In the genomic region with DNA sequence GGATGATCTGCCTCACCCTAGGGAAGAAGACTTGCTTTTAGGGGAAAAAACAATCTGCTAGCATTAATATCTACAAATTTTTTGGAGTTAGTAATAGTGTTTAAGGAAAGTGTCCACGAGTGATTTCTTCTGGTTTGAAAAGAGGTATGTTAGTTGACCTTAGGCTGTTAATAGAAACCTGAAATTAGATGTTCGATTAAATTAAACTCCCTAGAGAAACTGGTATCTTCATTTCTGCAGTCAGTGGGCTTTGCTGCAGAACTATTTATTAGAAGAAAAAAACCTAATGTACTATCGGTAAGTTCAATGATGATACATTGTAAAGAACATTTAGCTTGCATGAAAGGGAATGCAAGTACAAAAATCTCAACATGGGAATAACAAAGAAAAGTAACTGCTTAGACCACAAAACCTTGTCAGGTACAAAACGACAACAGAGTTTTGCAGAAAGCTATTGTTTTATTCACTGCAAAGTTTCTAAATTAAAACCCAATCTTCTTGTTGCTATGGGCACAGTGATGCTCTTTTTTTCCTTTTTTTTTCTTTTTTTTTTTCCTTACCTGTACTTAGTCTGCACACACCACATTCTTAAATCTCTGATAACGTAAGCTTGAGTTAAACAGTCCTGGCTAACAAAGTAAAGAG, we compare ENCODE assay signal across 8 cellular contexts. TPM values are rescaled to one million over a fixed set of nuclear protein-coding genes. Genes with fewer than 3 reads are reported as not detected.
DNase-seq lines count a peak whose midpoint lies in the region; TF ChIP-seq lines count a peak whose summit lies in the region.

No MANE protein-coding gene starts in this region.

- WGBS in H9 (ENCODE audit: extremely low coverage, insufficient read length, low lambda C conversion rate) = no CpG with 5 or more reads among the region's 5 CpGs

- H3K36me3 ChIP-seq in skeletal muscle tissue (ENCODE audit: control insufficient read depth in 3 of 3, insufficient read depth in 3 of 3, low read length in 3 of 3) = no peaks in the 10 kb centered on the region

- peaks cover 54 to 63% of the 10 kb centered on the region in 2 experiments for H3K4me1 Mint-ChIP-seq in H9
- peaks cover 62% of the 10 kb centered on the region for H3K4me1 Mint-ChIP-seq in activated CD4-positive, alpha-beta memory T cell treated with anti-CD3 and anti-CD28 coated beads, Interleukin-2, amount 10 ng/mL, durations not matched to agents 7 days and 5 days
- H3K4me1 Mint-ChIP-seq in glutamatergic neuron (ENCODE audit: low read depth, unreplicated experiment) = peaks cover 29% of the 10 kb centered on the region

- no peak overlapping the region for H2BK15ac ChIP-seq in H9 (ENCODE audit: low read depth, low read length)

- TF ChIP-seq CTCF in H9 (conservative IDR thresholded peaks at IDR 0.05) (no peak), glutamatergic neuron (IDR thresholded peaks at IDR 0.05; ENCODE audit: partially characterized antibody, unreplicated experiment) (no peak)

- no peak overlapping the region for H3K14ac ChIP-seq in H9 (ENCODE audit: insufficient read depth, low read length)

- H3K4ac ChIP-seq in H9 (ENCODE audit: low read depth, low read length) = no peak overlapping the region

- H3K9me3 ChIP-seq in H9 (ENCODE audit: control insufficient read depth, low read depth, low read length) (no peaks in the 10 kb centered on the region), skeletal muscle tissue (ENCODE audit: control insufficient read depth in 3 of 3, low read length in 3 of 3) (no peaks in the 10 kb centered on the region)

- H3K27ac ChIP-seq in H9 (ENCODE audit: insufficient read length, low read depth, low read length) = no peak overlapping the region
- H3K27ac ChIP-seq in skeletal muscle tissue (ENCODE audit: low read depth, low read length) = peak overlapping the region; percentile 94

- H3K4me3 ChIP-seq in skeletal muscle tissue (ENCODE audit: low read length in 3 of 3) = peak overlapping the region; percentile 37 to 78 (median 72)

- no peak for DNase-seq in H9
- no peak for DNase-seq in activated CD4-positive, alpha-beta memory T cell treated with anti-CD3 and anti-CD28 coated beads, Interleukin-2, amount 10 ng/mL, durations not matched to agents 7 days and 5 days
- DNase-seq in glutamatergic neuron = no peak
- DNase-seq in SHP77 treated with DMSO at 0.1 percent for 48 hours (lab: John Stamatoyannopoulos, UW) = no peak
- no peak for DNase-seq in SK-N-DZ (ENCODE audit: low spot score)
- no peak for DNase-seq in activated effector memory CD4-positive, alpha-beta T cell treated with anti-CD3 and anti-CD28 coated beads, Interleukin-2, amount 50 U/mL, for 16 hours
- DNase-seq in DMS114 treated with DMSO at 0.1 percent for 48 hours (lab: John Stamatoyannopoulos, UW; ENCODE audit: unreplicated experiment) = no peak

- no peak overlapping the region for H2BK20ac ChIP-seq in H9 (ENCODE audit: low read depth, low read length, poor library complexity, severe bottlenecking)

- no peak overlapping the region for H2AK5ac ChIP-seq in H9 (ENCODE audit: insufficient read length, low read length)

- H3K9ac ChIP-seq in H9 (ENCODE audit: extremely low read depth, insufficient read length, low read length) (peak overlapping the region; percentile 35), skeletal muscle tissue (ENCODE audit: low read depth in 1 of 3, low read length in 3 of 3) (peak overlapping the region; percentile 28 to 83 (median 71))

- no peak overlapping the region for H3T11ph ChIP-seq in H9 (ENCODE audit: low read length)

- H3K79me1 ChIP-seq in H9 (ENCODE audit: insufficient read depth, low read depth, low read length, poor library complexity, severe bottlenecking) = no peaks in the 10 kb centered on the region

- no peak overlapping the region for H3K23ac ChIP-seq in H9 (ENCODE audit: insufficient read length, low read depth, low read length)

- peak overlapping the region; percentile 22 for H3K4me2 ChIP-seq in H9 (ENCODE audit: insufficient read depth, insufficient read length, low read length)

- H3K27me3 Mint-ChIP-seq in H9 (ENCODE audit: low read depth) = peaks cover 18% of the 10 kb centered on the region
- H3K27me3 Mint-ChIP-seq in activated CD4-positive, alpha-beta memory T cell treated with anti-CD3 and anti-CD28 coated beads, Interleukin-2, amount 10 ng/mL, durations not matched to agents 7 days and 5 days = peaks cover 40% of the 10 kb centered on the region
- H3K27me3 Mint-ChIP-seq in glutamatergic neuron (ENCODE audit: unreplicated experiment) = peaks cover 10% of the 10 kb centered on the region

- H4K20me1 ChIP-seq in H9 (ENCODE audit: control insufficient read depth, insufficient read depth, insufficient read length) = no peaks in the 10 kb centered on the region

- peak overlapping the region; percentile 95 to 98 for H3K4me3 Mint-ChIP-seq in H9
- peak overlapping the region; percentile 85 for H3K4me3 Mint-ChIP-seq in activated CD4-positive, alpha-beta memory T cell treated with anti-CD3 and anti-CD28 coated beads, Interleukin-2, amount 10 ng/mL, durations not matched to agents 7 days and 5 days
- peak overlapping the region; percentile 97 for H3K4me3 Mint-ChIP-seq in glutamatergic neuron (ENCODE audit: unreplicated experiment)

- POLR2A ChIA-PET in activated CD4-positive, alpha-beta memory T cell treated with anti-CD3 and anti-CD28 coated beads, Interleukin-2, amount 10 ng/mL, durations not matched to agents 7 days and 5 days (lab: Charles Lee) = interaction anchor here (0.6 to 2.7 kb wide), 12 partner anchors 11 to 537 kb away, joined by 3 to 19 read pairs (median 6); no protein-coding TSS in a partner anchor

- peaks cover 10% of the 10 kb centered on the region for H3K23me2 ChIP-seq in H9 (ENCODE audit: insufficient read length, low read depth, low read length, poor library complexity, severe bottlenecking)

- H2BK5ac ChIP-seq in H9 (ENCODE audit: insufficient read length, low read length) = no peak overlapping the region

- no peak overlapping the region for H3K56ac ChIP-seq in H9 (ENCODE audit: insufficient read length, low read depth, low read length)

- H3K9me3 Mint-ChIP-seq in H9 (peaks cover 0 to 2% of the 10 kb centered on the region in 2 experiments; a peak in 1 of 5 replicates), glutamatergic neuron (ENCODE audit: unreplicated experiment) (peaks cover 29% of the 10 kb centered on the region)
- no peaks in the 10 kb centered on the region for H3K9me3 Mint-ChIP-seq in activated CD4-positive, alpha-beta memory T cell treated with anti-CD3 and anti-CD28 coated beads, Interleukin-2, amount 10 ng/mL, durations not matched to agents 7 days and 5 days

- no peak overlapping the region for H3K18ac ChIP-seq in H9 (ENCODE audit: insufficient read length, low read depth, low read length)

- H4K91ac ChIP-seq in H9 (ENCODE audit: insufficient read length, low read depth, low read length) = no peak overlapping the region

- H2BK12ac ChIP-seq in H9 (ENCODE audit: insufficient read length, low read depth, low read length) = no peak overlapping the region

- H2BK120ac ChIP-seq in H9 (ENCODE audit: low read depth, low read length, poor library complexity, severe bottlenecking) = no peak overlapping the region

- H3K27me3 ChIP-seq in H9 (ENCODE audit: insufficient read depth, low read length) = peaks cover 2% of the 10 kb centered on the region; the same call in 1 of the 2 replicates
- no peaks in the 10 kb centered on the region for H3K27me3 ChIP-seq in skeletal muscle tissue (ENCODE audit: control insufficient read depth in 3 of 3, insufficient read depth in 3 of 3, low read length in 3 of 3)

- H3K4me1 ChIP-seq in H9 (ENCODE audit: insufficient read depth, low read length) (peaks cover 4% of the 10 kb centered on the region; the same call in 1 of the 2 replicates), skeletal muscle tissue (ENCODE audit: control insufficient read depth in 3 of 3, insufficient read depth in 3 of 3, low read length in 3 of 3) (peaks cover 28 to 37% (median 33%) of the 10 kb centered on the region in 3 donors)

- H4K5ac ChIP-seq in H9 (ENCODE audit: insufficient read length, low read depth, low read length) = no peak overlapping the region

- CTCF ChIA-PET in activated CD4-positive, alpha-beta memory T cell treated with anti-CD3 and anti-CD28 coated beads, Interleukin-2, amount 10 ng/mL, durations not matched to agents 7 days and 5 days (lab: Charles Lee) = interaction anchor here (0.6 to 3.1 kb wide), 6 partner anchors 9 to 1032 kb away, joined by 3 to 19 read pairs (median 4); no protein-coding TSS in a partner anchor

- H3K27ac Mint-ChIP-seq in H9 (peak overlapping the region; percentile 95 to 99 (median 98); a peak in 5 of 7 replicates), glutamatergic neuron (ENCODE audit: unreplicated experiment) (peak overlapping the region; percentile 99)
- no peak overlapping the region for H3K27ac Mint-ChIP-seq in activated CD4-positive, alpha-beta memory T cell treated with anti-CD3 and anti-CD28 coated beads, Interleukin-2, amount 10 ng/mL, durations not matched to agents 7 days and 5 days

- peaks cover 3 to 6% (median 3%) of the 10 kb centered on the region in 3 experiments; a peak in 6 of 7 replicates for H3K36me3 Mint-ChIP-seq in H9 (ENCODE audit: insufficient read depth in 1 of 3, low read depth in 3 of 3)
- peaks cover 16% of the 10 kb centered on the region for H3K36me3 Mint-ChIP-seq in activated CD4-positive, alpha-beta memory T cell treated with anti-CD3 and anti-CD28 coated beads, Interleukin-2, amount 10 ng/mL, durations not matched to agents 7 days and 5 days (ENCODE audit: low read depth)
- peaks cover 4% of the 10 kb centered on the region for H3K36me3 Mint-ChIP-seq in glutamatergic neuron (ENCODE audit: unreplicated experiment)

- H4K8ac ChIP-seq in H9 (replicated peaks; ENCODE audit: insufficient read length, low read depth, low read length) = no peak overlapping the region

- no peak overlapping the region for H2AFZ ChIP-seq in H9 (ENCODE audit: low read length)

- peaks cover 8% of the 10 kb centered on the region; the same call in 1 of the 2 replicates for H3K79me2 ChIP-seq in H9 (ENCODE audit: insufficient read depth, low read length)

RNA-seq across cellular contexts. Expression of a gene that starts 2.0 kb away (rescaled TPM):
- total RNA-seq in H9 (2021) = 26.2 and 29.0 TPM in 2 replicates
- total RNA-seq in activated CD4-positive, alpha-beta memory T cell treated with anti-CD3 and anti-CD28 coated beads, Interleukin-2, amount 10 ng/mL, durations not matched to agents 7 days and 5 days = 10 to 100 TPM; 21.9 to 22.1 TPM
- total RNA-seq in glutamatergic neuron (ENCODE audit: unreplicated experiment) = 38.4 TPM
- 20.9 TPM for total RNA-seq in skeletal muscle tissue
- 11.8 and 15.4 TPM in 2 replicates for polyA plus RNA-seq in SK-N-DZ (2014; cell fraction: cytosol; rRNA removed)
- 9.2 and 12.3 TPM in 2 replicates for polyA plus RNA-seq in SK-N-DZ (2014; cell fraction: nucleus; rRNA removed)
